In genomic region chr9:132647806-132648205, GRCh38 we compare ENCODE assay signal across 17 cellular contexts. TPM values are rescaled to one million over a fixed set of nuclear protein-coding genes. Genes with fewer than 3 reads are reported as not detected.
DNase-seq lines count a peak whose midpoint lies in the region; ATAC-seq, FAIRE-seq and TF ChIP-seq lines count a peak whose summit lies in the region.
"Had no signal": no experiment of that assay in that cellular context is flagged by ENCODE, and none has a peak within 500 bp of the region (broad histone marks: within the 10 kb centered on the region; RNA-seq: fewer than 3 reads in every experiment).

No MANE protein-coding gene starts in this region.

- H3K4me3 Mint-ChIP-seq in stimulated activated naive CD8-positive, alpha-beta T cell treated with anti-CD3 and anti-CD28 coated beads, Interleukin-15, Interleukin-2, amounts not matched to agents 100 ng/mL and 50 ng/mL, for 24 hours: no peak overlapping the region
- H3K4me3 Mint-ChIP-seq in stimulated activated naive CD8-positive, alpha-beta T cell treated with anti-CD3 and anti-CD28 coated beads, Interleukin-15, amount 100 ng/mL, for 72 hours: no peak overlapping the region
- H3K4me3 Mint-ChIP-seq in activated naive CD8-positive, alpha-beta T cell treated with anti-CD3 and anti-CD28 coated beads, Interleukin-2, amount 50 U/mL, for 24 hours: no peak overlapping the region
- H3K4me3 Mint-ChIP-seq in progenitor cell of endocrine pancreas (ENCODE audit: low read depth): no peak overlapping the region
- H3K4me3 Mint-ChIP-seq: activated CD8-positive, alpha-beta T cell treated with anti-CD3 and anti-CD28 coated beads for 36 hours; neural progenitor cell had no signal

- H3K4me1 Mint-ChIP-seq in stimulated activated naive CD8-positive, alpha-beta T cell treated with anti-CD3 and anti-CD28 coated beads, Interleukin-15, Interleukin-2, amounts not matched to agents 100 ng/mL and 50 ng/mL, for 24 hours (ENCODE audit: low read depth): peaks cover 19% of the 10 kb centered on the region
- H3K4me1 Mint-ChIP-seq in stimulated activated naive CD8-positive, alpha-beta T cell treated with anti-CD3 and anti-CD28 coated beads, Interleukin-15, amount 100 ng/mL, for 72 hours: peaks cover 6% of the 10 kb centered on the region
- H3K4me1 Mint-ChIP-seq in activated naive CD8-positive, alpha-beta T cell treated with anti-CD3 and anti-CD28 coated beads, Interleukin-2, amount 50 U/mL, for 24 hours: peaks cover 15% of the 10 kb centered on the region
- peaks cover 4% of the 10 kb centered on the region for H3K4me1 Mint-ChIP-seq in progenitor cell of endocrine pancreas (ENCODE audit: low read depth)

- TF ChIP-seq POLR2A in GM12891 (IDR thresholded peaks at IDR 0.05; ENCODE audit: low read depth, low read length): no peak

- H3K27me3 Mint-ChIP-seq in stimulated activated naive CD8-positive, alpha-beta T cell treated with anti-CD3 and anti-CD28 coated beads, Interleukin-15, Interleukin-2, amounts not matched to agents 100 ng/mL and 50 ng/mL, for 24 hours: no peaks in the 10 kb centered on the region
- H3K27me3 Mint-ChIP-seq in stimulated activated naive CD8-positive, alpha-beta T cell treated with anti-CD3 and anti-CD28 coated beads, Interleukin-15, amount 100 ng/mL, for 72 hours: no peaks in the 10 kb centered on the region
- no peaks in the 10 kb centered on the region for H3K27me3 Mint-ChIP-seq in activated naive CD8-positive, alpha-beta T cell treated with anti-CD3 and anti-CD28 coated beads, Interleukin-2, amount 50 U/mL, for 24 hours
- H3K27me3 Mint-ChIP-seq in progenitor cell of endocrine pancreas: no peaks in the 10 kb centered on the region
- H3K27me3 Mint-ChIP-seq: activated CD8-positive, alpha-beta T cell treated with anti-CD3 and anti-CD28 coated beads for 36 hours had no signal

- FAIRE-seq in urothelium cell line (lab: Jason Lieb, UNC): no peak
- FAIRE-seq in GM12891 (lab: Jason Lieb, UNC): no peak
- FAIRE-seq: endothelial cell of umbilical vein, K562 had no signal

- no peak for TF ChIP-seq CTCF in progenitor cell of endocrine pancreas (IDR thresholded peaks at IDR 0.05; ENCODE audit: unreplicated experiment)

- H3K9me3 Mint-ChIP-seq in stimulated activated naive CD8-positive, alpha-beta T cell treated with anti-CD3 and anti-CD28 coated beads, Interleukin-15, Interleukin-2, amounts not matched to agents 100 ng/mL and 50 ng/mL, for 24 hours: no peaks in the 10 kb centered on the region
- no peaks in the 10 kb centered on the region for H3K9me3 Mint-ChIP-seq in stimulated activated naive CD8-positive, alpha-beta T cell treated with anti-CD3 and anti-CD28 coated beads, Interleukin-15, amount 100 ng/mL, for 72 hours
- no peaks in the 10 kb centered on the region for H3K9me3 Mint-ChIP-seq in activated naive CD8-positive, alpha-beta T cell treated with anti-CD3 and anti-CD28 coated beads, Interleukin-2, amount 50 U/mL, for 24 hours
- no peaks in the 10 kb centered on the region for H3K9me3 Mint-ChIP-seq in progenitor cell of endocrine pancreas (ENCODE audit: low read depth)
- H3K9me3 Mint-ChIP-seq: activated CD8-positive, alpha-beta T cell treated with anti-CD3 and anti-CD28 coated beads for 36 hours; neural progenitor cell had no signal

- no peak for ATAC-seq in stimulated activated naive CD8-positive, alpha-beta T cell treated with anti-CD3 and anti-CD28 coated beads, Interleukin-15, amount 100 ng/mL, for 72 hours
- no peak for ATAC-seq in activated naive CD8-positive, alpha-beta T cell treated with anti-CD3 and anti-CD28 coated beads, Interleukin-2, amount 50 U/mL, for 24 hours
- ATAC-seq: activated CD8-positive, alpha-beta T cell treated with anti-CD3 and anti-CD28 coated beads for 36 hours; K562 had no signal

- peaks cover 84% of the 10 kb centered on the region for H3K36me3 Mint-ChIP-seq in stimulated activated naive CD8-positive, alpha-beta T cell treated with anti-CD3 and anti-CD28 coated beads, Interleukin-15, Interleukin-2, amounts not matched to agents 100 ng/mL and 50 ng/mL, for 24 hours (ENCODE audit: low read depth)
- H3K36me3 Mint-ChIP-seq in activated naive CD8-positive, alpha-beta T cell treated with anti-CD3 and anti-CD28 coated beads, Interleukin-2, amount 50 U/mL, for 24 hours (ENCODE audit: low read depth): peaks cover 70% of the 10 kb centered on the region
- H3K36me3 Mint-ChIP-seq in progenitor cell of endocrine pancreas (ENCODE audit: insufficient read depth): peaks cover 37% of the 10 kb centered on the region

- H3K27ac Mint-ChIP-seq in stimulated activated naive CD8-positive, alpha-beta T cell treated with anti-CD3 and anti-CD28 coated beads, Interleukin-15, Interleukin-2, amounts not matched to agents 100 ng/mL and 50 ng/mL, for 24 hours: peak overlapping the region; percentile 70
- no peak overlapping the region for H3K27ac Mint-ChIP-seq in stimulated activated naive CD8-positive, alpha-beta T cell treated with anti-CD3 and anti-CD28 coated beads, Interleukin-15, amount 100 ng/mL, for 72 hours
- H3K27ac Mint-ChIP-seq in activated naive CD8-positive, alpha-beta T cell treated with anti-CD3 and anti-CD28 coated beads, Interleukin-2, amount 50 U/mL, for 24 hours: peak overlapping the region; percentile 47
- no peak overlapping the region for H3K27ac Mint-ChIP-seq in progenitor cell of endocrine pancreas
- H3K27ac Mint-ChIP-seq: activated CD8-positive, alpha-beta T cell treated with anti-CD3 and anti-CD28 coated beads for 36 hours; neural progenitor cell had no signal

- DNase-seq in stimulated activated naive CD8-positive, alpha-beta T cell treated with anti-CD3 and anti-CD28 coated beads, Interleukin-15, amount 100 ng/mL, for 72 hours: no peak
- no peak for DNase-seq in activated naive CD8-positive, alpha-beta T cell treated with anti-CD3 and anti-CD28 coated beads, Interleukin-2, amount 50 U/mL, for 24 hours
- DNase-seq in iris pigment epithelial cell (ENCODE audit: low read depth) (peak; percentile 12), urothelium cell line (ENCODE audit: low spot score) (peak; percentile 18), mucosa of gallbladder (ENCODE audit: low spot score) (no peak), GM12891 (ENCODE audit: insufficient read length, low spot score) (no peak), progenitor cell of endocrine pancreas (ENCODE audit: low spot score, unreplicated experiment) (no peak)
- DNase-seq: activated CD8-positive, alpha-beta T cell treated with anti-CD3 and anti-CD28 coated beads for 36 hours; activated naive CD4-positive, alpha-beta T cell; NCI-H146; NCI-H526; stimulated activated CD4-positive, alpha-beta T cell treated with anti-CD3 and anti-CD28 coated beads, Interleukin-12 subunit alpha, Interleukin-12 subunit beta, amount 100 ng/mL, for 4 hours; upper lobe of left lung had no signal

TF ChIP-seq in GM12891, 5 proteins besides CTCF, POLR2A, EP300 and RAD21:
- TF ChIP-seq POLR2AphosphoS5 (IDR thresholded peaks at IDR 0.05; ENCODE audit: low read depth, low read length): no peak
- no peak for TF ChIP-seq PAX5 (IDR thresholded peaks at IDR 0.05; ENCODE audit: insufficient read depth, low read length, severe bottlenecking)

RNA-seq across cellular contexts. Expression of gene DDX31, which starts 22.0 kb away (rescaled TPM):
- total RNA-seq in mucosa of gallbladder (11.3 TPM), progenitor cell of endocrine pancreas (16.7 and 19.1 TPM in 2 replicates)
- 9.9 TPM for polyA plus RNA-seq in GM12891 (2012; ENCODE audit: low read depth, missing spikeins)

RNA-seq across cellular contexts. Expression of gene GTF3C4, which starts 22.5 kb away (rescaled TPM):
- total RNA-seq in mucosa of gallbladder (16.3 TPM), progenitor cell of endocrine pancreas (26.8 TPM in 2 replicates)
- 5.7 TPM for polyA plus RNA-seq in GM12891 (2012; ENCODE audit: low read depth, missing spikeins)

Comparison
In these comparisons a context has a peak if more than half of its experiments do, and no peak if none do; other contexts are left out.
1. H3K27ac Mint-ChIP-seq: peak in stimulated activated naive CD8-positive, alpha-beta T cell treated with anti-CD3 and anti-CD28 coated beads, Interleukin-15, Interleukin-2, amounts not matched to agents 100 ng/mL and 50 ng/mL, for 24 hours (single experiment) and activated naive CD8-positive, alpha-beta T cell treated with anti-CD3 and anti-CD28 coated beads, Interleukin-2, amount 50 U/mL, for 24 hours (single experiment); none in stimulated activated naive CD8-positive, alpha-beta T cell treated with anti-CD3 and anti-CD28 coated beads, Interleukin-15, amount 100 ng/mL, for 72 hours (0 of 2) and progenitor cell of endocrine pancreas (single experiment).
2. DNase-seq: peak in iris pigment epithelial cell (single experiment) and urothelium cell line (single experiment); none in stimulated activated naive CD8-positive, alpha-beta T cell treated with anti-CD3 and anti-CD28 coated beads, Interleukin-15, amount 100 ng/mL, for 72 hours (0 of 2), activated naive CD8-positive, alpha-beta T cell treated with anti-CD3 and anti-CD28 coated beads, Interleukin-2, amount 50 U/mL, for 24 hours (single experiment), mucosa of gallbladder (single experiment), GM12891 (single experiment) and progenitor cell of endocrine pancreas (single experiment).